In genomic region chr1:215554865-215555264, GRCh38 we compare ENCODE assay signal across 21 cellular contexts. TPM values are rescaled to one million over a fixed set of nuclear protein-coding genes. Genes with fewer than 3 reads are reported as not detected.
DNase-seq lines count a peak whose midpoint lies in the region; ATAC-seq, FAIRE-seq and TF ChIP-seq lines count a peak whose summit lies in the region.
"Had no signal": no experiment of that assay in that cellular context is flagged by ENCODE, and none has a peak within 500 bp of the region (broad histone marks: within the 10 kb centered on the region; RNA-seq: fewer than 3 reads in every experiment).

No MANE protein-coding gene starts in this region.

- no peak overlapping the region for H4K91ac ChIP-seq in IMR-90 (ENCODE audit: insufficient read depth, low read depth, low read length)

- H3K36me3 ChIP-seq in IMR-90 (ENCODE audit: control insufficient read depth, insufficient read depth, low read length) = no peaks in the 10 kb centered on the region
- H3K36me3 ChIP-seq in K562 (ENCODE audit: control insufficient read depth, insufficient read depth, low read length) = no peaks in the 10 kb centered on the region
- H3K36me3 ChIP-seq in transverse colon = no peaks in the 10 kb centered on the region
- H3K36me3 ChIP-seq: BLaER1 treated with 17β-estradiol and CSF1 and Interleukin-3, amounts not matched to agents 10 nM and 100 nM had no signal

- H2AK9ac ChIP-seq in IMR-90 (replicated peaks; ENCODE audit: low read depth, low read length, poor library complexity) = no peak overlapping the region

- 0 out of 3 replicates have a peak, but pooled peaks cover 2% of the 10 kb centered on the region for H3K9me3 ChIP-seq in A549
- H3K9me3 ChIP-seq in IMR-90 (ENCODE audit: control insufficient read depth, insufficient read depth, low read length) = no peaks in the 10 kb centered on the region; the same call in 1 of the 2 replicates
- no peaks in the 10 kb centered on the region for H3K9me3 ChIP-seq in K562 (replicated peaks; ENCODE audit: control insufficient read depth, insufficient read depth, low read depth, low read length)
- H3K9me3 ChIP-seq in transverse colon = peaks cover 0 to 8% of the 10 kb centered on the region in 2 donors

- intact Hi-C loops in IMR-90 (cut with micrococcal nuclease) (no loop called here), K562 (cut with micrococcal nuclease) (no loop called here), MCF 10A (cut with micrococcal nuclease) (no loop called here), transverse colon (cut with DNase I; ENCODE audit: low total_unique reads) (no loop called here)

- ATAC-seq in A549 (no peak), IMR-90 (ENCODE audit: low read depth) (no peak), K562 (no peak)
- ATAC-seq: CD8-positive, alpha-beta T cell had no signal

- no peak overlapping the region for H3K4me3 Mint-ChIP-seq in MCF 10A (ENCODE audit: unreplicated experiment)
- H3K4me3 Mint-ChIP-seq: B cell; CD4-positive, alpha-beta T cell; CD8-positive, alpha-beta T cell had no signal

- H4K20me1 ChIP-seq in IMR-90 (ENCODE audit: insufficient read depth, low read length) (no peaks in the 10 kb centered on the region), K562 (replicated peaks; ENCODE audit: control insufficient read depth, insufficient read depth, low read length) (no peaks in the 10 kb centered on the region)
- H4K20me1 ChIP-seq: BLaER1 treated with 17β-estradiol and CSF1 and Interleukin-3, amounts not matched to agents 10 nM and 100 nM had no signal

- no peak for FAIRE-seq in A549 (lab: Jason Lieb, UNC)
- FAIRE-seq in K562 (lab: Jason Lieb, UNC) = no peak
- FAIRE-seq: A204.1, G401.6, GM12891, GM19239 had no signal

- H3K9me1 ChIP-seq in IMR-90 (ENCODE audit: insufficient read depth, low read length) (no peaks in the 10 kb centered on the region), K562 (ENCODE audit: control insufficient read depth, insufficient read depth, low read length) (no peaks in the 10 kb centered on the region)

- no peaks in the 10 kb centered on the region for H3K79me2 ChIP-seq in K562 (ENCODE audit: control insufficient read depth, insufficient read depth, low read length)

- CTCF ChIA-PET in A549 (lab: Yijun Ruan, JAX) = no interaction called here
- CTCF ChIA-PET in IMR-90 (lab: Yijun Ruan, JAX) = no interaction called here
- CTCF ChIA-PET in K562 (lab: Yijun Ruan, JAX; ENCODE audit: low intra/inter-chr PET ratio) = no interaction called here
- CTCF ChIA-PET in MCF 10A (lab: Yijun Ruan, JAX) = interaction anchor here (0.7 kb wide), 1 partner anchor 57 kb away, joined by 3 read pairs; no protein-coding TSS in a partner anchor

- no peak overlapping the region for H2BK15ac ChIP-seq in IMR-90 (ENCODE audit: low read depth, low read length)

- no peak overlapping the region for H2BK120ac ChIP-seq in IMR-90 (ENCODE audit: low read depth, low read length)

- no peak overlapping the region for H4K8ac ChIP-seq in IMR-90 (ENCODE audit: low read depth in 2 of 2, low read length in 2 of 2)

- no peaks in the 10 kb centered on the region for H3K79me1 ChIP-seq in IMR-90 (ENCODE audit: low read depth in 1 of 2, low read length in 2 of 2)

- TF ChIP-seq CTCF in A549 (IDR thresholded peaks at IDR 0.05) = no peak
- TF ChIP-seq CTCF in IMR-90 (conservative IDR thresholded peaks at IDR 0.05; ENCODE audit: low read depth, low read length) = no peak
- TF ChIP-seq CTCF in K562 (IDR thresholded peaks at IDR 0.05 in 2 of 3, conservative IDR thresholded peaks at IDR 0.05 in 1 of 3; ENCODE audit: insufficient read depth in 2 of 3, low read depth in 1 of 3, low read length in 3 of 3) = no peak
- no peak for TF ChIP-seq CTCF in MCF 10A (IDR thresholded peaks at IDR 0.05; ENCODE audit: unreplicated experiment)
- TF ChIP-seq CTCF in transverse colon (IDR thresholded peaks at IDR 0.05) = no peak

- H3K27ac Mint-ChIP-seq in MCF 10A (ENCODE audit: low read depth, unreplicated experiment) = no peak overlapping the region
- H3K27ac Mint-ChIP-seq: B cell; CD4-positive, alpha-beta T cell; CD8-positive, alpha-beta T cell had no signal

- no peak overlapping the region for H3K27ac ChIP-seq in A549
- no peak overlapping the region for H3K27ac ChIP-seq in IMR-90 (ENCODE audit: insufficient read depth, low read length)
- no peak overlapping the region for H3K27ac ChIP-seq in K562 (ENCODE audit: extremely low read depth, low read depth, low read length)
- H3K27ac ChIP-seq in transverse colon = no peak overlapping the region
- H3K27ac ChIP-seq: BLaER1 treated with 17β-estradiol and CSF1 and Interleukin-3, amounts not matched to agents 10 nM and 100 nM; C4-2B had no signal

- no peak for TF ChIP-seq RAD21 in A549 (conservative IDR thresholded peaks at IDR 0.05 in 1 of 2, IDR thresholded peaks at IDR 0.05 in 1 of 2)
- TF ChIP-seq RAD21 in IMR-90 (IDR thresholded peaks at IDR 0.05; ENCODE audit: low read length) = no peak
- no peak for TF ChIP-seq RAD21 in K562 (CRISPR knock-in tag; conservative IDR thresholded peaks at IDR 0.05 in 1 of 2, IDR thresholded peaks at IDR 0.05 in 1 of 2)

- no peak for TF ChIP-seq POLR2A in A549 (IDR thresholded peaks at IDR 0.05; ENCODE audit: low read length)
- TF ChIP-seq POLR2A in IMR-90 (IDR thresholded peaks at IDR 0.05; ENCODE audit: low read depth, low read length) = no peak
- TF ChIP-seq POLR2A in K562 (conservative IDR thresholded peaks at IDR 0.05) = no peak
- no peak for TF ChIP-seq POLR2A in transverse colon (IDR thresholded peaks at IDR 0.05)

- no peak overlapping the region for H2AFZ ChIP-seq in IMR-90 (replicated peaks; ENCODE audit: low read length, poor library complexity)
- H2AFZ ChIP-seq in K562 (ENCODE audit: low read depth, low read length) = no peak overlapping the region

- DNase-seq in A549 (ENCODE audit: low read depth in 1 of 2, low spot score in 1 of 2) (no peak), IMR-90 (no peak), K562 (ENCODE audit: extremely low read depth in 1 of 4, low spot score in 3 of 4) (no peak), MCF 10A (ENCODE audit: unreplicated experiment) (no peak), transverse colon (no peak), NOMO-1 treated with dmso at 0.1 percent for 144 hours (lab: John Stamatoyannopoulos, UW; ENCODE audit: unreplicated experiment) (no peak)
- DNase-seq: 8988T; AML-193; Caco-2; Calu3; CD4-positive, alpha-beta T cell; CD8-positive, alpha-beta T cell; DMS79 treated with DMSO at 0.1 percent for 48 hours; GF-D8 had no signal

- no peak overlapping the region for H3K18ac ChIP-seq in IMR-90 (ENCODE audit: low read depth, low read length)

- in situ Hi-C loops in IMR-90 (cut with MboI; ENCODE audit: low sequenced_read_pairs) (no loop called here), K562 (cut with MboI) (no loop called here), transverse colon (cut with MboI; ENCODE audit: low pct_ligation_motif_present in 1 of 4, low pct_unique_long_range_greater_than_20kb in 1 of 4, low sequenced_read_pairs in 3 of 4) (no loop called here)

- H2BK5ac ChIP-seq in IMR-90 (ENCODE audit: low read depth, low read length, poor library complexity, severe bottlenecking) = no peak overlapping the region

- TF ChIP-seq EP300 in A549 (IDR thresholded peaks at IDR 0.05) (no peak), K562 (IDR thresholded peaks at IDR 0.05; ENCODE audit: low read length) (no peak), transverse colon (IDR thresholded peaks at IDR 0.05; ENCODE audit: low read depth) (no peak)

- WGBS in A549 (ENCODE audit: missing lambda C conversion rate) = 83% methylated on average over 1 of the region's 1 CpG
- no CpG with 5 or more reads among the region's 1 CpG for WGBS in IMR-90 (ENCODE audit: extremely low coverage in 2 of 2, insufficient read length in 1 of 2), 2 experiments
- 0% methylated on average over 1 of the region's 1 CpG for WGBS in K562 (ENCODE audit: insufficient coverage, low coverage, missing lambda C conversion rate)
- 95 to 100% methylated on average over 1 of the region's 1 CpG for WGBS in transverse colon (ENCODE audit: low coverage in 1 of 2), 2 donors

- H3K36me3 Mint-ChIP-seq in MCF 10A (ENCODE audit: insufficient read depth, unreplicated experiment) = no peaks in the 10 kb centered on the region
- H3K36me3 Mint-ChIP-seq: CD8-positive, alpha-beta T cell had no signal

- no peak overlapping the region for H2BK20ac ChIP-seq in IMR-90 (ENCODE audit: low read depth, low read length)

- H3K4me1 ChIP-seq in A549 (0 out of 3 replicates have a peak, but pooled peaks cover 3% of the 10 kb centered on the region), IMR-90 (ENCODE audit: control insufficient read depth, insufficient read depth, low read length) (no peaks in the 10 kb centered on the region), K562 (replicated peaks in 1 of 2; ENCODE audit: control insufficient read depth in 2 of 2, insufficient read depth in 2 of 2, low read length in 2 of 2) (no peaks in the 10 kb centered on the region), transverse colon (peaks cover 0 to 12% (median 5%) of the 10 kb centered on the region in 4 donors)
- H3K4me1 ChIP-seq: BLaER1 treated with 17β-estradiol and CSF1 and Interleukin-3, amounts not matched to agents 10 nM and 100 nM had no signal

- POLR2A ChIA-PET in A549 (lab: Yijun Ruan, JAX) (no interaction called here), IMR-90 (lab: Charles Lee; ENCODE audit: unreplicated experiment) (no interaction called here), K562 (lab: Yijun Ruan, JAX) (no interaction called here), MCF 10A (lab: Yijun Ruan, JAX) (interaction anchor here (3.5 kb wide), 1 partner anchor 12 kb away, joined by 26 read pairs; the partner anchor contains the start of gene KCTD3)

- no peak overlapping the region for H3K4me2 ChIP-seq in A549
- no peak overlapping the region for H3K4me2 ChIP-seq in IMR-90 (ENCODE audit: low read depth, low read length)
- H3K4me2 ChIP-seq in K562 (ENCODE audit: insufficient read depth, low read length) = no peak overlapping the region
- H3K4me2 ChIP-seq: BLaER1 treated with 17β-estradiol and CSF1 and Interleukin-3, amounts not matched to agents 10 nM and 100 nM had no signal

- H4K5ac ChIP-seq in IMR-90 (ENCODE audit: low read depth, low read length) = no peak overlapping the region

- H3K27me3 Mint-ChIP-seq in MCF 10A (ENCODE audit: insufficient read depth, unreplicated experiment) = no peaks in the 10 kb centered on the region

- H3K9ac ChIP-seq in IMR-90 (ENCODE audit: low read depth, low read length) = no peak overlapping the region
- no peak overlapping the region for H3K9ac ChIP-seq in K562 (ENCODE audit: insufficient read depth in 1 of 2, low read depth in 2 of 2, low read length in 2 of 2)
- H3K9ac ChIP-seq: BLaER1 treated with 17β-estradiol and CSF1 and Interleukin-3, amounts not matched to agents 10 nM and 100 nM had no signal

- H3K27me3 ChIP-seq in IMR-90 (ENCODE audit: control insufficient read depth, insufficient read depth, low read length) (no peaks in the 10 kb centered on the region), K562 (ENCODE audit: control insufficient read depth in 2 of 2, insufficient read depth in 2 of 2, low read length in 2 of 2) (no peaks in the 10 kb centered on the region), transverse colon (no peaks in the 10 kb centered on the region)
- H3K27me3 ChIP-seq: BLaER1 treated with 17β-estradiol and CSF1 and Interleukin-3, amounts not matched to agents 10 nM and 100 nM had no signal

- H3K9me3 Mint-ChIP-seq in MCF 10A (ENCODE audit: unreplicated experiment) = peaks cover 16% of the 10 kb centered on the region

- no peak overlapping the region for H3K4me3 ChIP-seq in A549
- H3K4me3 ChIP-seq in IMR-90 (ENCODE audit: insufficient read depth, low read depth, low read length) = no peak overlapping the region
- no peak overlapping the region for H3K4me3 ChIP-seq in K562
- H3K4me3 ChIP-seq in transverse colon = no peak overlapping the region
- H3K4me3 ChIP-seq: BLaER1 treated with 17β-estradiol and CSF1 and Interleukin-3, amounts not matched to agents 10 nM and 100 nM had no signal

- H3K14ac ChIP-seq in IMR-90 (replicated peaks; ENCODE audit: low read depth, low read length) = no peak overlapping the region

- dilution Hi-C loops in IMR-90 (cut with HindIII; ENCODE audit: low sequenced_read_pairs, unreplicated experiment) = no loop called here

- H3K56ac ChIP-seq in IMR-90 (ENCODE audit: extremely low read depth, insufficient read depth, low read length) = no peak overlapping the region

- H2AK5ac ChIP-seq in IMR-90 (ENCODE audit: low read depth, low read length) = no peak overlapping the region

- H3K4ac ChIP-seq in IMR-90 (ENCODE audit: low read depth, low read length) = no peak overlapping the region

- H3K4me1 Mint-ChIP-seq in MCF 10A (ENCODE audit: insufficient read depth, unreplicated experiment) = no peaks in the 10 kb centered on the region
- H3K4me1 Mint-ChIP-seq: B cell had no signal

- H3K23ac ChIP-seq in IMR-90 (ENCODE audit: low read depth, low read length) = no peak overlapping the region

- BruUV-seq in IMR-90 (replicated peaks; lab: Mats Ljungman, UMichigan) (no TSS peak), K562 (replicated peaks; lab: Mats Ljungman, UMichigan) (no TSS peak), MCF 10A (replicated peaks; lab: Mats Ljungman, UMichigan) (no TSS peak)

RNA-seq across cellular contexts. Expression of gene KCTD3, which starts 12.2 kb away (rescaled TPM):
- 69.4 and 78.9 TPM in 2 replicates for polyA plus RNA-seq in A549 (2011; rRNA removed)
- 25.2 and 29.9 TPM in 2 replicates for polyA plus RNA-seq in A549 (2012; cell fraction: cytosol; rRNA removed)
- 19.0 and 19.8 TPM in 2 replicates for polyA plus RNA-seq in A549 (2012; cell fraction: nucleus; rRNA removed)
- polyA plus RNA-seq in A549 (2017; fragmentation: RNase III; extraction: RNeasy Plus Mini Kit Qiagen cat#74134 plus additional on column Dnase treatment) = 30.8 to 33.0 TPM (median 32.7 TPM) in 3 replicates
- 56.7 and 76.1 TPM in 2 replicates for polyA minus RNA-seq in A549 (2011; rRNA and poly(A)+ RNA removed)
- total RNA-seq in IMR-90 (2012; rRNA removed) = 49.5 and 51.7 TPM in 2 replicates
- polyA plus RNA-seq in IMR-90 (2012; rRNA removed) = 33.2 and 43.6 TPM in 2 replicates
- polyA plus RNA-seq in IMR-90 (2012; cell fraction: cytosol; rRNA removed) = 6.7 and 14.4 TPM in 2 replicates
- 17.5 and 125 TPM in 2 replicates for polyA plus RNA-seq in IMR-90 (2012; cell fraction: nucleus; rRNA removed; ENCODE audit: low replicate concordance)
- 38.4 and 84.2 TPM in 2 replicates for total RNA-seq in K562 (2011; cell fraction: chromatin; rRNA removed; ENCODE audit: low replicate concordance)
- 15.7 and 21.7 TPM in 2 replicates for total RNA-seq in K562 (2011; cell fraction: nucleolus; rRNA removed)
- 36.2 and 40.0 TPM in 2 replicates for total RNA-seq in K562 (2011; cell fraction: nucleoplasm; rRNA removed)
- 29.7 and 33.5 TPM in 2 replicates for total RNA-seq in K562 (2014; rRNA removed)
- total RNA-seq in K562 (2014; rRNA removed; fragmentation: Illumina TruSeq; extraction: Trizol) = 53.1 and 59.2 TPM in 2 replicates
- 44.2 and 44.3 TPM in 2 replicates for total RNA-seq in K562 (2015; rRNA removed; fragmentation: Illumina TruSeq; extraction: Trizol)
- 43.3 and 48.3 TPM in 2 replicates for total RNA-seq in K562 (2021)
- 67.6 and 77.1 TPM in 2 replicates for polyA plus RNA-seq in K562 (2011; rRNA removed)
- 31.7 and 37.5 TPM in 2 replicates for polyA plus RNA-seq in K562 (2011; cell fraction: cytosol; rRNA removed)
- 60.9 and 85.8 TPM in 2 replicates for polyA plus RNA-seq in K562 (2011; cell fraction: nucleus; rRNA removed)
- polyA plus RNA-seq in K562 (2012) = 19.2 and 28.5 TPM in 2 replicates
- polyA plus RNA-seq in K562 (2014; fragmentation: Illumina TruSeq; extraction: Trizol) = 45.7 and 49.4 TPM in 2 replicates
- polyA plus RNA-seq in K562 (2014; fragmentation: Nextera tagmentation; extraction: Ambion mirVana) = 10 to 100 TPM; 12.8 to 18.2 TPM
- 34.1 and 35.3 TPM in 2 replicates for polyA plus RNA-seq in K562 (2014; rRNA removed)
- 147 and 156 TPM in 2 replicates for polyA minus RNA-seq in K562 (2011; rRNA and poly(A)+ RNA removed)
- polyA minus RNA-seq in K562 (2011; cell fraction: cytosol; rRNA and poly(A)+ RNA removed) = 42.2 and 49.9 TPM in 2 replicates
- 33.0 and 65.3 TPM in 2 replicates for polyA minus RNA-seq in K562 (2011; cell fraction: nucleus; rRNA and poly(A)+ RNA removed)
- 78.9 and 90.3 TPM in 2 replicates for total RNA-seq in MCF 10A (2022)
- total RNA-seq in transverse colon = 10 to 100 TPM; 33.4 to 80.4 (median 59.1) TPM

Comparison
In these comparisons a context has a peak if more than half of its experiments do, and no peak if none do; other contexts are left out.
1. Of the 35 proteins assayed by ChIP-seq in both K562 and A549: peak only in K562: none; only in A549: none; in both: MAFK; in neither: 34.